ENCODE assay signal across 8 cellular contexts in the genomic region with DNA sequence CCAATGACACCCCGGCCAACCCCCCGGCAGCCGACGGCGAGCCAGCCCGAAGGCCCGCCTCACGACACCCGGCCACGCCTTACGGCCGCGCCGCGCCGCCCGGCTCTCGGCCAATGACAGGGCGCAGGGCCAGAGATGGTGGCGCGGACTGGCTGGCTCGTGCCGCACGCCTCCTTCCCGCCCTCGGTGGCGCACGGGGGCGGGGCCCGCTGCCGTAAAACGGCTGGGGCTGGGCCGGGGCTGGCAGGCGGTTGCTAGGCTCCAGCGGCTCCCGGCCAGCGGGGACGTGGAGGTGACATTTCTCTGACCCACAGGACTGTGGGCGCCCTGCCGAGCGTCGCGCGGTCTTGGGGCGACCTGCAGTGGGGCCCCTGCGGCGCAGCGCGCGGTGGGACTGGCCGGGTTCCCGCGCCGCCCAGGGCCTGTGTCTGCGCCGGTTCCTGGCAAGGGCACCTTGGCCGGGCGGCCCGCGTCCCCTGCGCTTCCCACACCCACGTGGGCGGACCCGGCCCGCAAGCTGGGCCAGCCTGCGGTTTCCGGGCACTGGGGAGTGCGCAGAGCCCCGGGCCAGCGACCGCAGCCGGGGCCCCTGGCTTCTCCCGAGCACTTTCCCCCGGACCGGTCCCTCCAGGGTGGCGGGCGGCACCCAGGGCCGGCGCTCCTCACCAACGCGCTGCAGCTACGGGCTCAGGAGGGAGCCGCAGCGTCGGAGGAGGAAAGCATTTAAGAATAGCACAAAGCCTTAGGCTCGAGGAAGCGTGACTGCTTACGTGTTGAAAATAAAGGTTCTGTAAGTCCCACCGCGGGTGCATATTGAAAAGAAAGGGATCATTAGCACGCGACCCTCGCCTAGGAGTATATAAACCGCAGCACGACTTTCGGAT. TPM values are rescaled to one million over a fixed set of nuclear protein-coding genes. Genes with fewer than 3 reads are reported as not detected.
A peak's percentile ranks its signal among the peaks of the same experiment; 100 is the strongest.
DNase-seq lines count a peak whose midpoint lies in the region; ATAC-seq and TF ChIP-seq lines count a peak whose summit lies in the region.

A gene (minus strand): TSS at position 8 of the 884 bp plus-strand sequence. CDS start 64 bp downstream, outside the sequence.

- H2AFZ ChIP-seq in SU-DHL-6 (ENCODE audit: low read depth, low read length, severe bottlenecking): peak within 1 kb of the TSS; percentile 96

- intact Hi-C loops in head of caudate nucleus (cut with DNase I): loop anchor here (5.0 kb wide), 1 partner anchor 41 kb away; a partner anchor contains a TSS

- TF ChIP-seq CTCF in GM12875 (IDR thresholded peaks at IDR 0.05; ENCODE audit: borderline replicate concordance, insufficient read depth, low read depth, low read length): no peak
- no peak for TF ChIP-seq CTCF in SU-DHL-6 (IDR thresholded peaks at IDR 0.05; ENCODE audit: insufficient read depth, low read length, poor library complexity, severe bottlenecking)
- no peak for TF ChIP-seq CTCF in osteocyte (IDR thresholded peaks at IDR 0.05)
- TF ChIP-seq CTCF in thoracic aorta (IDR thresholded peaks at IDR 0.05): no peak

- no peaks in the 10 kb centered on the region for H3K27me3 ChIP-seq in SU-DHL-6 (ENCODE audit: low read length)
- H3K27me3 ChIP-seq in thoracic aorta (replicated peaks; ENCODE audit: insufficient read depth): no peaks in the 10 kb centered on the region

- no peaks in the 10 kb centered on the region for H4K20me1 ChIP-seq in SU-DHL-6 (ENCODE audit: low read depth, low read length)

- peak within 1 kb of the TSS; percentile 81 for H3K4me2 ChIP-seq in SU-DHL-6 (ENCODE audit: low read depth, low read length, poor library complexity, severe bottlenecking)

- peaks cover 16 to 29% of the 10 kb centered on the region in 2 donors for H3K4me1 ChIP-seq in thoracic aorta (ENCODE audit: control insufficient read depth in 1 of 2, low read depth in 2 of 2)

- no peaks in the 10 kb centered on the region; the same call in 1 of the 2 replicates for H3F3A ChIP-seq in SU-DHL-6 (ENCODE audit: insufficient read depth)

- H3K36me3 ChIP-seq in SU-DHL-6 (ENCODE audit: low read length) (no peaks in the 10 kb centered on the region), thoracic aorta (no peaks in the 10 kb centered on the region)

- H3K79me2 ChIP-seq in SU-DHL-6 (ENCODE audit: insufficient read depth, low read length): no peaks in the 10 kb centered on the region

- no peaks in the 10 kb centered on the region for H3K9me3 ChIP-seq in SU-DHL-6 (ENCODE audit: insufficient read depth, low read length)
- H3K9me3 ChIP-seq in thoracic aorta: no peaks in the 10 kb centered on the region

- peaks cover 13% of the 10 kb centered on the region for H3K27me3 Mint-ChIP-seq in activated naive CD8-positive, alpha-beta T cell treated with anti-CD3 and anti-CD28 coated beads, Interleukin-2, amount 10 ng/mL, durations not matched to agents 7 days and 5 days
- H3K27me3 Mint-ChIP-seq in osteocyte (ENCODE audit: unreplicated experiment): no peaks in the 10 kb centered on the region

- POLR2A ChIA-PET in activated naive CD8-positive, alpha-beta T cell treated with anti-CD3 and anti-CD28 coated beads, Interleukin-2, amount 10 ng/mL, durations not matched to agents 7 days and 5 days (lab: Charles Lee): interaction anchor here (0.7 kb wide), 1 partner anchor 49 kb away, joined by 3 read pairs; no protein-coding TSS in a partner anchor

- H3K27ac ChIP-seq in SU-DHL-6 (ENCODE audit: low read depth, low read length) (peak within 1 kb of the TSS; percentile 57), thoracic aorta (peak within 1 kb of the TSS; percentile 91 to 97)

- H3K4me1 Mint-ChIP-seq in activated naive CD8-positive, alpha-beta T cell treated with anti-CD3 and anti-CD28 coated beads, Interleukin-2, amount 10 ng/mL, durations not matched to agents 7 days and 5 days: peaks cover 8% of the 10 kb centered on the region
- peaks cover 16% of the 10 kb centered on the region for H3K4me1 Mint-ChIP-seq in osteocyte (ENCODE audit: unreplicated experiment)

- H3K9ac ChIP-seq in SU-DHL-6 (ENCODE audit: low read length): peak within 1 kb of the TSS; percentile 76

- ATAC-seq in HG02763 (IDR thresholded peaks at IDR 0.05; ENCODE audit: unreplicated experiment): peak; percentile 86
- ATAC-seq in activated naive CD8-positive, alpha-beta T cell treated with anti-CD3 and anti-CD28 coated beads, Interleukin-2, amount 10 ng/mL, durations not matched to agents 7 days and 5 days (ENCODE audit: low read depth): peak; percentile 93
- ATAC-seq in thoracic aorta (ENCODE audit: insufficient number of reproducible peaks, low FRiP score, low read depth): peak; percentile 95

- H3K4me3 ChIP-seq in GM12875 (ENCODE audit: low read depth, low read length) (peak within 1 kb of the TSS; percentile 74), SU-DHL-6 (ENCODE audit: insufficient read depth, low read length, poor library complexity, severe bottlenecking) (peak within 1 kb of the TSS; percentile 96), thoracic aorta (peak within 1 kb of the TSS; percentile 77)

- no peaks in the 10 kb centered on the region for H3K9me3 Mint-ChIP-seq in activated naive CD8-positive, alpha-beta T cell treated with anti-CD3 and anti-CD28 coated beads, Interleukin-2, amount 10 ng/mL, durations not matched to agents 7 days and 5 days
- H3K9me3 Mint-ChIP-seq in osteocyte (ENCODE audit: unreplicated experiment): no peaks in the 10 kb centered on the region

- no peaks in the 10 kb centered on the region for H3K9me2 ChIP-seq in SU-DHL-6 (replicated peaks; ENCODE audit: insufficient read depth, low read length)

- H3K27ac Mint-ChIP-seq in activated naive CD8-positive, alpha-beta T cell treated with anti-CD3 and anti-CD28 coated beads, Interleukin-2, amount 10 ng/mL, durations not matched to agents 7 days and 5 days: peak within 1 kb of the TSS; percentile 74
- peak within 1 kb of the TSS; percentile 89 for H3K27ac Mint-ChIP-seq in osteocyte (ENCODE audit: unreplicated experiment)

- H3K4me3 Mint-ChIP-seq in activated naive CD8-positive, alpha-beta T cell treated with anti-CD3 and anti-CD28 coated beads, Interleukin-2, amount 10 ng/mL, durations not matched to agents 7 days and 5 days: peak within 1 kb of the TSS; percentile 88
- peak within 1 kb of the TSS; percentile 89 for H3K4me3 Mint-ChIP-seq in osteocyte (ENCODE audit: unreplicated experiment)

- H3K36me3 Mint-ChIP-seq in activated naive CD8-positive, alpha-beta T cell treated with anti-CD3 and anti-CD28 coated beads, Interleukin-2, amount 10 ng/mL, durations not matched to agents 7 days and 5 days: no peaks in the 10 kb centered on the region
- H3K36me3 Mint-ChIP-seq in osteocyte (ENCODE audit: unreplicated experiment): no peaks in the 10 kb centered on the region

- DNase-seq in NCI-H1417 (lab: John Stamatoyannopoulos, UW) (peak; percentile 95 to 99 (median 98)), head of caudate nucleus (peak; percentile 86 to 99 (median 96)), osteocyte (ENCODE audit: extremely low spot score, unreplicated experiment) (peak; percentile 99), thoracic aorta (ENCODE audit: low spot score) (peak; percentile 75)
- peak; percentile 97 for DNase-seq in activated naive CD8-positive, alpha-beta T cell treated with anti-CD3 and anti-CD28 coated beads, Interleukin-2, amount 10 ng/mL, durations not matched to agents 7 days and 5 days

RNA-seq across cellular contexts. Expression of the gene that starts here (rescaled TPM):
- 10 to 100 TPM; 28.7 to 29.6 TPM for total RNA-seq in activated naive CD8-positive, alpha-beta T cell treated with anti-CD3 and anti-CD28 coated beads, Interleukin-2, amount 10 ng/mL, durations not matched to agents 7 days and 5 days
- total RNA-seq in osteocyte (27.7 and 29.1 TPM in 2 replicates), thoracic aorta (10 to 100 TPM; 43.8 to 56.0 TPM)

Comparison
In these comparisons a context has a peak if more than half of its experiments do, and no peak if none do; other contexts are left out.
1. Peak in every context shown above with its lines: DNase-seq, ATAC-seq, H3K4me3 ChIP-seq and H3K27ac ChIP-seq.